In genomic region chr15:78753751-78754535, GRCh38 we compare ENCODE assay signal across 9 cellular contexts. TPM values are rescaled to one million over a fixed set of nuclear protein-coding genes. Genes with fewer than 3 reads are reported as not detected.
DNase-seq lines count a peak whose midpoint lies in the region; ATAC-seq and TF ChIP-seq lines count a peak whose summit lies in the region.
"Not testable (repeated sequence)": the region's sequence is repeated elsewhere in the genome, so short reads cannot be mapped to it uniquely, and the experiment has no call there.
"Had no signal": no experiment of that assay in that cellular context is flagged by ENCODE, and none has a peak within 500 bp of the region (broad histone marks: within the 10 kb centered on the region; RNA-seq: fewer than 3 reads in every experiment).

No MANE protein-coding gene starts in this region.

- WGBS in ovary, 3 donors, result 77 to 82% (median 81%) methylated on average over 10 of the region's 10 CpGs
- 85 to 86% methylated on average over 10 of the region's 10 CpGs for WGBS in aorta, 2 donors

- H3K9me3 Mint-ChIP-seq in chondrocyte (ENCODE audit: low read depth), result not testable (repeated sequence)

- not testable (repeated sequence) for H3K27me3 ChIP-seq in BLaER1 treated with 17β-estradiol and CSF1 and Interleukin-3, amounts not matched to agents 10 nM and 100 nM; ovary; gastrocnemius medialis; aorta (ENCODE audit: control insufficient read depth in 1 of 2, insufficient read depth in 2 of 2, low read length in 1 of 2)

- not testable (repeated sequence) for ATAC-seq in mucosa of descending colon; gastrocnemius medialis; aorta (ENCODE audit: low FRiP score)

- not testable (repeated sequence) for TF ChIP-seq POLR2A in ovary (IDR thresholded peaks at IDR 0.05); gastrocnemius medialis (IDR thresholded peaks at IDR 0.05)

- not testable (repeated sequence) for H3K4me3 ChIP-seq in BLaER1 treated with 17β-estradiol and CSF1 and Interleukin-3, amounts not matched to agents 10 nM and 100 nM; mucosa of descending colon; ovary; gastrocnemius medialis; aorta (ENCODE audit: low read length in 2 of 2)

- DNase-seq in activated CD4-positive, CD25-positive, alpha-beta regulatory T cell treated with anti-CD3 and anti-CD28 coated beads, Interleukin-2, amount 50 U/mL, for 72 hours, result peak; percentile 27
- not testable (repeated sequence) for DNase-seq in chondrocyte (ENCODE audit: low spot score); gastrocnemius medialis
- DNase-seq in left kidney (ENCODE audit: low read depth, low spot score), result peak; percentile 57
- peak in 2 of 3 donors; percentile 14 to 19 for DNase-seq in mucosa of descending colon
- peak in 3 of 5 donors; percentile 1 to 29 (median 17) for DNase-seq in ovary
- peak; percentile 20 to 40 for DNase-seq in aorta

- H3K27ac ChIP-seq in BLaER1 treated with 17β-estradiol and CSF1 and Interleukin-3, amounts not matched to agents 10 nM and 100 nM, result peak overlapping the region in 4 of 11 experiments; percentile 9 to 44 (median 27); a peak in 4 of 22 replicates
- not testable (repeated sequence) for H3K27ac ChIP-seq in ovary; aorta (ENCODE audit: low read depth in 1 of 2, low read length in 2 of 2)
- peak overlapping the region in 3 of 4 donors; percentile 53 to 71 (median 69) for H3K27ac ChIP-seq in gastrocnemius medialis

- not testable (repeated sequence) for H3K27me3 Mint-ChIP-seq in chondrocyte (ENCODE audit: low read depth)

- H3K9me3 ChIP-seq in BLaER1 treated with 17β-estradiol and CSF1 and Interleukin-3, amounts not matched to agents 10 nM and 100 nM (replicated peaks in 1 of 11); mucosa of descending colon; ovary; gastrocnemius medialis; aorta (ENCODE audit: control insufficient read depth, low read length): not testable (repeated sequence)

- peaks cover 47% of the 10 kb centered on the region for H3K4me1 Mint-ChIP-seq in chondrocyte (ENCODE audit: low read depth)

- H3K4me3 Mint-ChIP-seq in chondrocyte (ENCODE audit: unreplicated experiment), result not testable (repeated sequence)

- not testable (repeated sequence) for H4K20me1 ChIP-seq in BLaER1 treated with 17β-estradiol and CSF1 and Interleukin-3, amounts not matched to agents 10 nM and 100 nM

- H3K4me2 ChIP-seq in BLaER1 treated with 17β-estradiol and CSF1 and Interleukin-3, amounts not matched to agents 10 nM and 100 nM, result peak overlapping the region; percentile 8 to 79 (median 75); a peak in 21 of 22 replicates

- not testable (repeated sequence) for H3K36me3 Mint-ChIP-seq in chondrocyte (ENCODE audit: low read depth)

- not testable (repeated sequence) for TF ChIP-seq EP300 in ovary (IDR thresholded peaks at IDR 0.05)

- H3K9ac ChIP-seq in BLaER1 treated with 17β-estradiol and CSF1 and Interleukin-3, amounts not matched to agents 10 nM and 100 nM, result peak overlapping the region in 3 of 11 experiments; percentile 11 to 26 (median 12); a peak in 1 of 22 replicates

- in situ Hi-C loops in gastrocnemius medialis (cut with MboI; ENCODE audit: low sequenced_read_pairs in 4 of 4), result loop anchor here in 2 of 4 donors (5.0 to 10.0 kb wide), 2 partner anchors 137 to 139 kb away; no protein-coding TSS in a partner anchor

- peaks cover 41 to 81% (median 75%) of the 10 kb centered on the region in 10 experiments for H3K4me1 ChIP-seq in BLaER1 treated with 17β-estradiol and CSF1 and Interleukin-3, amounts not matched to agents 10 nM and 100 nM
- not testable (repeated sequence) for H3K4me1 ChIP-seq in mucosa of descending colon (ENCODE audit: low read depth); ovary (ENCODE audit: insufficient read depth); aorta (ENCODE audit: control insufficient read depth in 1 of 2, insufficient read depth in 2 of 2, low read length in 2 of 2)
- H3K4me1 ChIP-seq in gastrocnemius medialis, result peaks cover 33 to 36% of the 10 kb centered on the region in 2 donors

- TF ChIP-seq CTCF in chondrocyte (IDR thresholded peaks at IDR 0.05); mucosa of descending colon (IDR thresholded peaks at IDR 0.05); ovary (IDR thresholded peaks at IDR 0.05); gastrocnemius medialis (IDR thresholded peaks at IDR 0.05 in 4 of 5, conservative IDR thresholded peaks at IDR 0.05 in 1 of 5): not testable (repeated sequence)

- H3K27ac Mint-ChIP-seq in chondrocyte (ENCODE audit: unreplicated experiment), result peak overlapping the region; percentile 82

- intact Hi-C loops in mucosa of descending colon (cut with DNase I, micrococcal nuclease), result not testable (repeated sequence)
- intact Hi-C loops in ovary (cut with DNase I), result loop anchor here in 2 of 4 donors (10.0 kb wide), 2 partner anchors 121 to 431 kb away; partner anchors contain the start of gene MORF4L1 (in 1 of the 2)
- intact Hi-C loops in gastrocnemius medialis (cut with DNase I; ENCODE audit: low total_unique reads), result loop anchor here (5.0 kb wide), 1 partner anchor 117 kb away; no protein-coding TSS in a partner anchor
- intact Hi-C loops in aorta (cut with DNase I), result loop anchor here (5.0 to 10.0 kb wide), 2 partner anchors 121 to 137 kb away; partner anchors contain the start of gene MORF4L1 (in 2 of the 2)

- H3K36me3 ChIP-seq in BLaER1 treated with 17β-estradiol and CSF1 and Interleukin-3, amounts not matched to agents 10 nM and 100 nM; mucosa of descending colon (ENCODE audit: low read depth); ovary; gastrocnemius medialis; aorta (ENCODE audit: control insufficient read depth in 1 of 2, insufficient read depth in 2 of 2, low read length in 1 of 2): not testable (repeated sequence)

RNA-seq across cellular contexts. Expression of gene ADAMTS7, which starts 57.3 kb away (rescaled TPM):
- total RNA-seq in chondrocyte (111 to 144 TPM (median 113 TPM) in 3 replicates), mucosa of descending colon (1 to 10 TPM; 1.3 to 5.7 (median 1.8) TPM), ovary (10 to 100 TPM in 3 of 7 donors, 1 to 10 TPM in 4; 3.5 to 16.5 (median 8.8) TPM), gastrocnemius medialis (1 to 10 TPM in 1 of 4 donors, under 1 TPM in 3; 0.42 to 1.1 (median 0.76) TPM), aorta (10 to 100 TPM; 14.7 to 23.9 TPM)
- polyA plus RNA-seq in ovary (1 to 10 TPM; 2.1 to 7.6 TPM), aorta (10 to 100 TPM in 1 of 2 donors, 1 to 10 TPM in 1; 3.9 to 30.0 TPM)
- total RNA-seq: CD4-positive, CD25-positive, alpha-beta regulatory T cell had no signal
- polyA plus RNA-seq: CD4-positive, CD25-positive, alpha-beta regulatory T cell had no signal
